ENCODE assay signal across 34 cellular contexts in genomic region chr2:60282886-60283285, GRCh38.
"Had no signal": no experiment of that assay in that cellular context is flagged by ENCODE, and none has a peak within 500 bp of the region (broad histone marks: within the 10 kb centered on the region; RNA-seq: fewer than 3 reads in every experiment).

No MANE protein-coding gene starts in this region.

- H3K4me1 ChIP-seq: SJCRH30 had no signal

- H3K4me3 Mint-ChIP-seq: activated CD4-positive, alpha-beta memory T cell treated with anti-CD3 and anti-CD28 coated beads, Interleukin-2, amount 10 ng/mL, durations not matched to agents 7 days and 5 days; activated CD8-positive, alpha-beta memory T cell treated with anti-CD3 and anti-CD28 coated beads, Interleukin-2, amount 10 ng/mL, durations not matched to agents 7 days and 5 days; activated naive CD8-positive, alpha-beta T cell treated with anti-CD3 and anti-CD28 coated beads for 36 hours had no signal

- H3K4me1 Mint-ChIP-seq: activated CD4-positive, alpha-beta memory T cell treated with anti-CD3 and anti-CD28 coated beads, Interleukin-2, amount 10 ng/mL, durations not matched to agents 7 days and 5 days; activated CD8-positive, alpha-beta memory T cell treated with anti-CD3 and anti-CD28 coated beads, Interleukin-2, amount 10 ng/mL, durations not matched to agents 7 days and 5 days; activated naive CD8-positive, alpha-beta T cell treated with anti-CD3 and anti-CD28 coated beads for 36 hours had no signal

- H3K4me3 ChIP-seq: cardiac muscle cell, PC-9, SJCRH30, SK-N-MC had no signal

- H3K27me3 Mint-ChIP-seq: activated CD8-positive, alpha-beta memory T cell treated with anti-CD3 and anti-CD28 coated beads, Interleukin-2, amount 10 ng/mL, durations not matched to agents 7 days and 5 days; activated naive CD8-positive, alpha-beta T cell treated with anti-CD3 and anti-CD28 coated beads for 36 hours had no signal

- H3K36me3 Mint-ChIP-seq: activated CD8-positive, alpha-beta memory T cell treated with anti-CD3 and anti-CD28 coated beads, Interleukin-2, amount 10 ng/mL, durations not matched to agents 7 days and 5 days; activated naive CD8-positive, alpha-beta T cell treated with anti-CD3 and anti-CD28 coated beads for 36 hours had no signal

- ATAC-seq: activated CD8-positive, alpha-beta memory T cell treated with anti-CD3 and anti-CD28 coated beads, Interleukin-2, amount 10 ng/mL, durations not matched to agents 7 days and 5 days had no signal

- H3K27me3 ChIP-seq: brain microvascular endothelial cell, cardiac muscle cell, SJCRH30 had no signal

- H3K4me2 ChIP-seq: PC-9 had no signal

- H3K9me3 Mint-ChIP-seq: activated CD4-positive, alpha-beta memory T cell treated with anti-CD3 and anti-CD28 coated beads, Interleukin-2, amount 10 ng/mL, durations not matched to agents 7 days and 5 days; activated naive CD8-positive, alpha-beta T cell treated with anti-CD3 and anti-CD28 coated beads for 36 hours had no signal

- H2AFZ ChIP-seq: PC-9 had no signal

- H3K27ac ChIP-seq: brain microvascular endothelial cell, cardiac muscle cell, PC-9, RWPE1, SJCRH30, SK-N-MC, WERI-Rb-1 had no signal

- H3K9me3 ChIP-seq: SJCRH30 had no signal

- H3K27ac Mint-ChIP-seq: activated CD4-positive, alpha-beta memory T cell treated with anti-CD3 and anti-CD28 coated beads, Interleukin-2, amount 10 ng/mL, durations not matched to agents 7 days and 5 days; activated CD8-positive, alpha-beta memory T cell treated with anti-CD3 and anti-CD28 coated beads, Interleukin-2, amount 10 ng/mL, durations not matched to agents 7 days and 5 days; activated naive CD8-positive, alpha-beta T cell treated with anti-CD3 and anti-CD28 coated beads for 36 hours had no signal

- H3K36me3 ChIP-seq: brain microvascular endothelial cell, cardiac muscle cell, SJCRH30, WERI-Rb-1 had no signal

- DNase-seq: activated CD4-positive, alpha-beta memory T cell treated with anti-CD3 and anti-CD28 coated beads, Interleukin-2, amount 10 ng/mL, durations not matched to agents 7 days and 5 days; activated CD4-positive, alpha-beta T cell treated with anti-CD3 and anti-CD28 coated beads for 1 hour; activated CD4-positive, alpha-beta T cell treated with anti-CD3 and anti-CD28 coated beads for 48 hours; activated CD4-positive, CD25-positive, alpha-beta regulatory T cell; activated CD8-positive, alpha-beta memory T cell treated with anti-CD3 and anti-CD28 coated beads for 24 hours; activated CD8-positive, alpha-beta memory T cell treated with anti-CD3 and anti-CD28 coated beads, Interleukin-2, amount 10 ng/mL, durations not matched to agents 7 days and 5 days; activated CD8-positive, alpha-beta memory T cell treated with anti-CD3 and anti-CD28 coated beads, Interleukin-2, amount 50 U/mL, for 48 hours; activated effector memory CD4-positive, alpha-beta T cell treated with Interleukin-2 at 50 U/mL for 16 hours; activated naive CD4-positive, alpha-beta T cell; activated naive CD4-positive, alpha-beta T cell treated with anti-CD3 and anti-CD28 coated beads, Interleukin-2, amount 50 U/mL, for 16 hours; activated naive CD8-positive, alpha-beta T cell treated with anti-CD3 and anti-CD28 coated beads for 36 hours; activated T-cell treated with anti-CD3 and anti-CD28 coated beads, Interleukin-2, amount 50 U/mL, for 48 hours; amniotic stem cell; aorta; brain microvascular endothelial cell; Karpas-422; KBM-7; NCI-H1105; NCI-H1436; NCI-H1694; NCI-H2029; NCI-H345; NCI-H510A; NCI-H526; NCI-H748 treated with DMSO at 0.1 percent for 48 hours; NK-92 treated with Interleukin-12 subunit alpha and Interleukin-12 subunit beta, amount 100 ng/mL, for 24 hours; PC-9; SHP77; SJCRH30; T1000; WERI-Rb-1 had no signal
